Comparison of ENCODE assay signal across 10 cellular contexts in genomic region chr3:13277860-13278531, GRCh38.
DNase-seq lines count a peak whose midpoint lies in the region; ATAC-seq, FAIRE-seq and TF ChIP-seq lines count a peak whose summit lies in the region.
"Had no signal": no experiment of that assay in that cellular context is flagged by ENCODE, and none has a peak within 500 bp of the region (broad histone marks: within the 10 kb centered on the region; RNA-seq: fewer than 3 reads in every experiment).

No MANE protein-coding gene starts in this region.

- no peak overlapping the region for H3K4me3 ChIP-seq in BLaER1 treated with 17β-estradiol and CSF1 and Interleukin-3, amounts not matched to agents 10 nM and 100 nM
- no peak overlapping the region for H3K4me3 ChIP-seq in osteoblast (ENCODE audit: insufficient read depth, low read length)
- H3K4me3 ChIP-seq in Caco-2 (ENCODE audit: low read depth, low read length) = no peak overlapping the region

- CTCF ChIA-PET in Caco-2 (lab: Charles Lee) = interaction anchor here (1.4 kb wide), 1 partner anchor 48 kb away, joined by 3 read pairs; no protein-coding TSS in a partner anchor

- no peaks in the 10 kb centered on the region for H3K79me2 ChIP-seq in osteoblast (ENCODE audit: insufficient read depth, low read length)

- peaks cover 3% of the 10 kb centered on the region for H3K27me3 Mint-ChIP-seq in Caco-2 (ENCODE audit: insufficient read depth, unreplicated experiment)

- H3K27ac Mint-ChIP-seq in Caco-2 (ENCODE audit: unreplicated experiment) = no peak overlapping the region
- H3K27ac Mint-ChIP-seq: mesothelial cell of epicardium had no signal

- H3K4me3 Mint-ChIP-seq in Caco-2 (ENCODE audit: unreplicated experiment) = no peak overlapping the region
- H3K4me3 Mint-ChIP-seq: mesothelial cell of epicardium had no signal

- H2AFZ ChIP-seq in osteoblast (ENCODE audit: low read length) = no peak overlapping the region

- H3K36me3 Mint-ChIP-seq in Caco-2 (ENCODE audit: insufficient read depth, unreplicated experiment) = no peaks in the 10 kb centered on the region
- H3K36me3 Mint-ChIP-seq: mesothelial cell of epicardium had no signal

- H4K20me1 ChIP-seq in BLaER1 treated with 17β-estradiol and CSF1 and Interleukin-3, amounts not matched to agents 10 nM and 100 nM = peaks cover 0 to 50% (median 27%) of the 10 kb centered on the region in 11 experiments; a peak in 13 of 22 replicates
- H4K20me1 ChIP-seq in osteoblast (ENCODE audit: insufficient read depth, low read length) = no peaks in the 10 kb centered on the region

- ATAC-seq in GM19328 (IDR thresholded peaks at IDR 0.05; ENCODE audit: unreplicated experiment) (no peak), GM21423 (IDR thresholded peaks at IDR 0.05; ENCODE audit: unreplicated experiment) (no peak), HG03196 (IDR thresholded peaks at IDR 0.05; ENCODE audit: unreplicated experiment) (no peak)

- 0 out of 22 replicates have a peak overlapping the region, but pooled peaks of 1 of the 11 experiments have one; percentile 44 for H3K9ac ChIP-seq in BLaER1 treated with 17β-estradiol and CSF1 and Interleukin-3, amounts not matched to agents 10 nM and 100 nM
- H3K9ac ChIP-seq: KMS-11 had no signal

- H3K36me3 ChIP-seq in BLaER1 treated with 17β-estradiol and CSF1 and Interleukin-3, amounts not matched to agents 10 nM and 100 nM = no peaks in the 10 kb centered on the region
- no peaks in the 10 kb centered on the region for H3K36me3 ChIP-seq in osteoblast (ENCODE audit: insufficient read depth, low read length)
- H3K36me3 ChIP-seq in Caco-2 (ENCODE audit: control insufficient read depth, insufficient read depth, low read length) = no peaks in the 10 kb centered on the region

- TF ChIP-seq CTCF in osteoblast (IDR thresholded peaks at IDR 0.05; ENCODE audit: extremely low read depth, low read depth, low read length) (no peak), Caco-2 (IDR thresholded peaks at IDR 0.05; ENCODE audit: insufficient read depth in 1 of 2, low read depth in 1 of 2, low read length in 1 of 2, severe bottlenecking in 1 of 2, unreplicated experiment in 1 of 2) (no peak)

- peaks cover 25 to 49% (median 30%) of the 10 kb centered on the region in 11 experiments for H3K27me3 ChIP-seq in BLaER1 treated with 17β-estradiol and CSF1 and Interleukin-3, amounts not matched to agents 10 nM and 100 nM
- H3K27me3 ChIP-seq in osteoblast (ENCODE audit: insufficient read depth, low read length) (peaks cover 46% of the 10 kb centered on the region), Caco-2 (replicated peaks; ENCODE audit: control insufficient read depth, insufficient read depth, low read length) (no peaks in the 10 kb centered on the region)

- H3K4me2 ChIP-seq in BLaER1 treated with 17β-estradiol and CSF1 and Interleukin-3, amounts not matched to agents 10 nM and 100 nM = peak overlapping the region; percentile 35 to 96 (median 82)
- no peak overlapping the region for H3K4me2 ChIP-seq in osteoblast (ENCODE audit: insufficient read depth, low read length)
- H3K4me2 ChIP-seq: KMS-11 had no signal

- 0 out of 22 replicates have a peak overlapping the region, but pooled peaks of 1 of the 11 experiments have one; percentile 9 for H3K27ac ChIP-seq in BLaER1 treated with 17β-estradiol and CSF1 and Interleukin-3, amounts not matched to agents 10 nM and 100 nM
- H3K27ac ChIP-seq in cingulate gyrus (ENCODE audit: low read depth, low read length) (peak overlapping the region; percentile 88), osteoblast (ENCODE audit: low read depth, low read length) (no peak overlapping the region)
- H3K27ac ChIP-seq: KMS-11 had no signal

- intact Hi-C loops in Caco-2 (cut with micrococcal nuclease; ENCODE audit: unreplicated experiment) = no loop called here

- H3K9me3 Mint-ChIP-seq in Caco-2 (ENCODE audit: unreplicated experiment) = no peaks in the 10 kb centered on the region
- H3K9me3 Mint-ChIP-seq: mesothelial cell of epicardium had no signal

- H3K4me1 ChIP-seq in BLaER1 treated with 17β-estradiol and CSF1 and Interleukin-3, amounts not matched to agents 10 nM and 100 nM = peaks cover 40 to 95% (median 92%) of the 10 kb centered on the region in 10 experiments
- H3K4me1 ChIP-seq in osteoblast (ENCODE audit: insufficient read depth, low read length) (no peaks in the 10 kb centered on the region), Caco-2 (no peaks in the 10 kb centered on the region)

- H3K4me1 Mint-ChIP-seq in Caco-2 (ENCODE audit: low read depth, unreplicated experiment) = no peaks in the 10 kb centered on the region

- DNase-seq in HTR-8/SVneo (ENCODE audit: insufficient read length, low spot score) (peak; percentile 62), osteoblast (ENCODE audit: insufficient read length, low spot score, missing footprints) (peak; percentile 95), Caco-2 (no peak)

- FAIRE-seq in HTR-8/SVneo (lab: Jason Lieb, UNC) = no peak

- POLR2A ChIA-PET in Caco-2 (lab: Charles Lee) = no interaction called here

- BruUV-seq in Caco-2 (replicated peaks; lab: Mats Ljungman, UMichigan) = no TSS peak

- H3K9me3 ChIP-seq in BLaER1 treated with 17β-estradiol and CSF1 and Interleukin-3, amounts not matched to agents 10 nM and 100 nM (replicated peaks in 1 of 11) = no peaks in the 10 kb centered on the region
- no peaks in the 10 kb centered on the region for H3K9me3 ChIP-seq in osteoblast (ENCODE audit: low read depth, low read length)
- no peaks in the 10 kb centered on the region for H3K9me3 ChIP-seq in Caco-2

Comparison
In these comparisons a context has a peak if more than half of its experiments do, and no peak if none do; other contexts are left out.
1. DNase-seq: peak in HTR-8/SVneo (single experiment) and osteoblast (single experiment); none in Caco-2 (0 of 2).